In the genomic region with DNA sequence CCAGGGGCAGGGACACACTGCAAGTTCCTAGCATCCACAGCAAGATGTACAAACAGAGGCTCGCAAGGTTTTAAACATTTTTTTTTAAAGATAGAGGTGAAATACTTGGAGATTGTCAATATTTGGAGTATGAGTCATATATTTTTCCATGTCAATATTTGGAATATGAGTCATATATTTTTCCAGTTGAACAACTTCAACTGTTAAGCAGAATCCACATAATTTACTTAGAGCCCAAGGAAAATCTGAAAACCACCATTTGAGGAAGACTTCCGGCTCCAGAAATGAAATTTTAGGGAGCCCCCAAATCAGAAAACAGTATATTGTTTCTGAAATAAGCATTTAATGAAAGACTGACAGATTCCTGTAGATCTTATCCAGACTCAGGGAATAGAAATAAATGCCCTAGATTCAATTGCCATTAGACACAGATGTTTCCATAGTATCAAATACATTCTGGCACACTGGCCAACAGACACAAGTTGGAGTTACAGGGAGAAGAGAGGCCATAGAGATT, we compare ENCODE assay signal across 1 cellular context.
TF ChIP-seq lines count a peak whose summit lies in the region.

No MANE protein-coding gene starts in this region.

TF ChIP-seq in HepG2, 621 proteins besides CTCF, POLR2A, EP300 and RAD21 (continued from another document):
- TF ChIP-seq, protein P1, sequence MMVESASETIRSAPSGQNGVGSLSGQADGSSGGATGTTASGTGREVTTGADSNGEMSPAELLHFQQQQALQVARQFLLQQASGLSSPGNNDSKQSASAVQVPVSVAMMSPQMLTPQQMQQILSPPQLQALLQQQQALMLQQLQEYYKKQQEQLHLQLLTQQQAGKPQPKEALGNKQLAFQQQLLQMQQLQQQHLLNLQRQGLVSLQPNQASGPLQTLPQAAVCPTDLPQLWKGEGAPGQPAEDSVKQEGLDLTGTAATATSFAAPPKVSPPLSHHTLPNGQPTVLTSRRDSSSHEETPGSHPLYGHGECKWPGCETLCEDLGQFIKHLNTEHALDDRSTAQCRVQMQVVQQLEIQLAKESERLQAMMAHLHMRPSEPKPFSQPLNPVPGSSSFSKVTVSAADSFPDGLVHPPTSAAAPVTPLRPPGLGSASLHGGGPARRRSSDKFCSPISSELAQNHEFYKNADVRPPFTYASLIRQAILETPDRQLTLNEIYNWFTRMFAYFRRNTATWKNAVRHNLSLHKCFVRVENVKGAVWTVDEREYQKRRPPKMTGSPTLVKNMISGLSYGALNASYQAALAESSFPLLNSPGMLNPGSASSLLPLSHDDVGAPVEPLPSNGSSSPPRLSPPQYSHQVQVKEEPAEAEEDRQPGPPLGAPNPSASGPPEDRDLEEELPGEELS (CRISPR knock-in tag; IDR thresholded peaks at IDR 0.05) = peak; percentile 79
- peak; percentile 88; the same call in 1 of the 2 replicates for TF ChIP-seq ZNF362 (CRISPR knock-in tag; IDR thresholded peaks at IDR 0.05; ENCODE audit: borderline replicate concordance)
- peak; percentile 73; the same call in 1 of the 2 replicates for TF ChIP-seq ZKSCAN8 (CRISPR knock-in tag; IDR thresholded peaks at IDR 0.05; ENCODE audit: borderline replicate concordance)
- peak; percentile 94 for TF ChIP-seq TBX3 (IDR thresholded peaks at IDR 0.05; ENCODE audit: borderline replicate concordance)
- peak; percentile 37; the same call in 1 of the 2 replicates for TF ChIP-seq ZNF878 (CRISPR knock-in tag; IDR thresholded peaks at IDR 0.05)
- TF ChIP-seq, protein P2, sequence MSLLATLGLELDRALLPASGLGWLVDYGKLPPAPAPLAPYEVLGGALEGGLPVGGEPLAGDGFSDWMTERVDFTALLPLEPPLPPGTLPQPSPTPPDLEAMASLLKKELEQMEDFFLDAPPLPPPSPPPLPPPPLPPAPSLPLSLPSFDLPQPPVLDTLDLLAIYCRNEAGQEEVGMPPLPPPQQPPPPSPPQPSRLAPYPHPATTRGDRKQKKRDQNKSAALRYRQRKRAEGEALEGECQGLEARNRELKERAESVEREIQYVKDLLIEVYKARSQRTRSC (CRISPR knock-in tag; IDR thresholded peaks at IDR 0.05; ENCODE audit: low read depth) = 0 out of 2 replicates have a peak, but pooled peaks have one; percentile 25
- peak; percentile 97 for TF ChIP-seq GATAD2A (CRISPR knock-in tag; IDR thresholded peaks at IDR 0.05)
- peak; percentile 95 for TF ChIP-seq FOSL2 (CRISPR knock-in tag; IDR thresholded peaks at IDR 0.05)
- TF ChIP-seq GATAD1 (CRISPR knock-in tag; IDR thresholded peaks at IDR 0.05) = peak; percentile 48; the same call in 1 of the 2 replicates
- TF ChIP-seq ZSCAN9 (CRISPR knock-in tag; IDR thresholded peaks at IDR 0.05; ENCODE audit: borderline replicate concordance) = peak; percentile 55; the same call in 1 of the 2 replicates
- peak; percentile 96 for TF ChIP-seq JUND (CRISPR knock-in tag; IDR thresholded peaks at IDR 0.05)
- TF ChIP-seq ZNF549 (CRISPR knock-in tag; IDR thresholded peaks at IDR 0.05) = no peak
- no peak for TF ChIP-seq GABPA (IDR thresholded peaks at IDR 0.05; ENCODE audit: low read depth, low read length)
- TF ChIP-seq GABPA (CRISPR knock-in tag; IDR thresholded peaks at IDR 0.05; ENCODE audit: low read depth) = peak; percentile 33; the same call in 1 of the 2 replicates
- TF ChIP-seq ZNF747 (CRISPR knock-in tag; IDR thresholded peaks at IDR 0.05; ENCODE audit: borderline replicate concordance) = no peak
- peak; percentile 53 for TF ChIP-seq BCL6 (CRISPR knock-in tag; IDR thresholded peaks at IDR 0.05)
- TF ChIP-seq RFXANK (CRISPR knock-in tag; IDR thresholded peaks at IDR 0.05) = 0 out of 2 replicates have a peak, but pooled peaks have one; percentile 3
- TF ChIP-seq, protein P3, sequence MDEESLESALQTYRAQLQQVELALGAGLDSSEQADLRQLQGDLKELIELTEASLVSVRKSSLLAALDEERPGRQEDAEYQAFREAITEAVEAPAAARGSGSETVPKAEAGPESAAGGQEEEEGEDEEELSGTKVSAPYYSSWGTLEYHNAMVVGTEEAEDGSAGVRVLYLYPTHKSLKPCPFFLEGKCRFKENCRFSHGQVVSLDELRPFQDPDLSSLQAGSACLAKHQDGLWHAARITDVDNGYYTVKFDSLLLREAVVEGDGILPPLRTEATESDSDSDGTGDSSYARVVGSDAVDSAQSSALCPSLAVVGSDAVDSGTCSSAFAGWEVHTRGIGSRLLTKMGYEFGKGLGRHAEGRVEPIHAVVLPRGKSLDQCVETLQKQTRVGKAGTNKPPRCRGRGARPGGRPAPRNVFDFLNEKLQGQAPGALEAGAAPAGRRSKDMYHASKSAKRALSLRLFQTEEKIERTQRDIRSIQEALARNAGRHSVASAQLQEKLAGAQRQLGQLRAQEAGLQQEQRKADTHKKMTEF (CRISPR knock-in tag; IDR thresholded peaks at IDR 0.05) = peak; percentile 96
- TF ChIP-seq ZNF296 (CRISPR knock-in tag; conservative IDR thresholded peaks at IDR 0.05) = no peak
- TF ChIP-seq, protein P4, sequence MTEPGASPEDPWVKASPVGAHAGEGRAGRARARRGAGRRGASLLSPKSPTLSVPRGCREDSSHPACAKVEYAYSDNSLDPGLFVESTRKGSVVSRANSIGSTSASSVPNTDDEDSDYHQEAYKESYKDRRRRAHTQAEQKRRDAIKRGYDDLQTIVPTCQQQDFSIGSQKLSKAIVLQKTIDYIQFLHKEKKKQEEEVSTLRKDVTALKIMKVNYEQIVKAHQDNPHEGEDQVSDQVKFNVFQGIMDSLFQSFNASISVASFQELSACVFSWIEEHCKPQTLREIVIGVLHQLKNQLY (CRISPR knock-in tag; IDR thresholded peaks at IDR 0.05) = peak; percentile 51
- peak in 1 of 2 experiments; percentile 73; a peak in 2 of 4 replicates for TF ChIP-seq NR2F1 (CRISPR knock-in tag; IDR thresholded peaks at IDR 0.05)
- TF ChIP-seq KLF16 (CRISPR knock-in tag; IDR thresholded peaks at IDR 0.05) = peak in 1 of 2 experiments; percentile 57; a peak in 1 of 4 replicates
- no peak for TF ChIP-seq GABPB1 (CRISPR knock-in tag; IDR thresholded peaks at IDR 0.05)
- TF ChIP-seq PLRG1 (conservative IDR thresholded peaks at IDR 0.05) = no peak
- TF ChIP-seq TFAP4 (IDR thresholded peaks at IDR 0.05; ENCODE audit: borderline replicate concordance, low read depth) = peak; percentile 87
- TF ChIP-seq SIN3A (IDR thresholded peaks at IDR 0.05; ENCODE audit: borderline replicate concordance, low read depth, low read length) = 0 out of 2 replicates have a peak, but pooled peaks have one; percentile 57
- TF ChIP-seq ZBTB7B (CRISPR knock-in tag; IDR thresholded peaks at IDR 0.05) = peak; percentile 72
- TF ChIP-seq ZNF670 (CRISPR knock-in tag; IDR thresholded peaks at IDR 0.05; ENCODE audit: borderline replicate concordance) = peak; percentile 65; the same call in 1 of the 2 replicates
- peak; percentile 87 for TF ChIP-seq MIXL1 (CRISPR knock-in tag; IDR thresholded peaks at IDR 0.05)
- TF ChIP-seq ADNP (CRISPR knock-in tag; IDR thresholded peaks at IDR 0.05) = no peak
- TF ChIP-seq PRDM4 (CRISPR knock-in tag; IDR thresholded peaks at IDR 0.05; ENCODE audit: borderline replicate concordance) = no peak
- peak; percentile 99 for TF ChIP-seq FOXA1 (IDR thresholded peaks at IDR 0.05)
- peak; percentile 91 for TF ChIP-seq FOXA1 (CRISPR knock-in tag; IDR thresholded peaks at IDR 0.05)
- TF ChIP-seq SATB2 (CRISPR knock-in tag; IDR thresholded peaks at IDR 0.05) = no peak
- 0 out of 4 replicates have a peak, but pooled peaks of 1 of the 2 experiments have one; percentile 6 for TF ChIP-seq MAFK (conservative IDR thresholded peaks at IDR 0.05 in 1 of 2, IDR thresholded peaks at IDR 0.05 in 1 of 2; ENCODE audit: low read length in 2 of 2)
- no peak for TF ChIP-seq ZNF883 (CRISPR knock-in tag; IDR thresholded peaks at IDR 0.05; ENCODE audit: not compliant biosample characterization)
- peak; percentile 91 for TF ChIP-seq ATF7 (IDR thresholded peaks at IDR 0.05)
- TF ChIP-seq ATF7 (CRISPR knock-in tag; IDR thresholded peaks at IDR 0.05) = peak; percentile 53; the same call in 1 of the 2 replicates
- 0 out of 2 replicates have a peak, but pooled peaks have one; percentile 10 for TF ChIP-seq NR2C2 (CRISPR knock-in tag; IDR thresholded peaks at IDR 0.05; ENCODE audit: borderline replicate concordance)
- TF ChIP-seq ZNF605 (CRISPR knock-in tag; IDR thresholded peaks at IDR 0.05) = no peak
- TF ChIP-seq, protein P5, sequence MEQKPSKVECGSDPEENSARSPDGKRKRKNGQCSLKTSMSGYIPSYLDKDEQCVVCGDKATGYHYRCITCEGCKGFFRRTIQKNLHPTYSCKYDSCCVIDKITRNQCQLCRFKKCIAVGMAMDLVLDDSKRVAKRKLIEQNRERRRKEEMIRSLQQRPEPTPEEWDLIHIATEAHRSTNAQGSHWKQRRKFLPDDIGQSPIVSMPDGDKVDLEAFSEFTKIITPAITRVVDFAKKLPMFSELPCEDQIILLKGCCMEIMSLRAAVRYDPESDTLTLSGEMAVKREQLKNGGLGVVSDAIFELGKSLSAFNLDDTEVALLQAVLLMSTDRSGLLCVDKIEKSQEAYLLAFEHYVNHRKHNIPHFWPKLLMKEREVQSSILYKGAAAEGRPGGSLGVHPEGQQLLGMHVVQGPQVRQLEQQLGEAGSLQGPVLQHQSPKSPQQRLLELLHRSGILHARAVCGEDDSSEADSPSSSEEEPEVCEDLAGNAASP (CRISPR knock-in tag; IDR thresholded peaks at IDR 0.05; ENCODE audit: borderline replicate concordance) = peak; percentile 50; the same call in 1 of the 2 replicates
- TF ChIP-seq ZNF432 (CRISPR knock-in tag; IDR thresholded peaks at IDR 0.05; ENCODE audit: borderline replicate concordance) = no peak
- TF ChIP-seq, protein P6, sequence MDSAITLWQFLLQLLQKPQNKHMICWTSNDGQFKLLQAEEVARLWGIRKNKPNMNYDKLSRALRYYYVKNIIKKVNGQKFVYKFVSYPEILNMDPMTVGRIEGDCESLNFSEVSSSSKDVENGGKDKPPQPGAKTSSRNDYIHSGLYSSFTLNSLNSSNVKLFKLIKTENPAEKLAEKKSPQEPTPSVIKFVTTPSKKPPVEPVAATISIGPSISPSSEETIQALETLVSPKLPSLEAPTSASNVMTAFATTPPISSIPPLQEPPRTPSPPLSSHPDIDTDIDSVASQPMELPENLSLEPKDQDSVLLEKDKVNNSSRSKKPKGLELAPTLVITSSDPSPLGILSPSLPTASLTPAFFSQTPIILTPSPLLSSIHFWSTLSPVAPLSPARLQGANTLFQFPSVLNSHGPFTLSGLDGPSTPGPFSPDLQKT (CRISPR knock-in tag; IDR thresholded peaks at IDR 0.05; ENCODE audit: borderline replicate concordance) = no peak
- TF ChIP-seq FOXJ3 (CRISPR knock-in tag; IDR thresholded peaks at IDR 0.05; ENCODE audit: borderline replicate concordance) = peak; percentile 34
- TF ChIP-seq PHF8 (CRISPR knock-in tag; IDR thresholded peaks at IDR 0.05) = no peak
- peak; percentile 31; the same call in 1 of the 2 replicates for TF ChIP-seq TARDBP (CRISPR knock-in tag; IDR thresholded peaks at IDR 0.05)
- peak; percentile 76; the same call in 1 of the 2 replicates for TF ChIP-seq DPF2 (CRISPR knock-in tag; IDR thresholded peaks at IDR 0.05; ENCODE audit: borderline replicate concordance, low read depth)
